ENCODE assay signal across 8 cellular contexts in genomic region chr2:73291093-73291460, GRCh38. TPM values are rescaled to one million over a fixed set of nuclear protein-coding genes. Genes with fewer than 3 reads are reported as not detected.
A peak's percentile ranks its signal among the peaks of the same experiment; 100 is the strongest.
DNase-seq lines count a peak whose midpoint lies in the region; ATAC-seq, FAIRE-seq and TF ChIP-seq lines count a peak whose summit lies in the region.

No MANE protein-coding gene starts in this region.

- ATAC-seq in pancreas = peak; percentile 75 to 93 (median 78)

- H3K36me3 ChIP-seq in pancreas = no peaks in the 10 kb centered on the region

- intact Hi-C loops in pancreas (cut with DNase I) = no loop called here

- H3K27ac ChIP-seq in pancreas = no peak overlapping the region

- H3K9me3 ChIP-seq in pancreas = no peaks in the 10 kb centered on the region

- no peak for FAIRE-seq in pancreas (lab: Jason Lieb, UNC)

- DNase-seq in Caki2 (ENCODE audit: low read depth) (peak; percentile 72), Kasumi-1 (lab: John Stamatoyannopoulos, UW) (peak; percentile 70 to 82), activated T-cell treated with anti-CD3 and anti-CD28 coated beads for 4 hours (peak; percentile 35), fibroblast of the aortic adventitia (ENCODE audit: low read depth) (peak; percentile 45), pancreas (peak in 2 of 6 donors; percentile 48 to 81), NCI-H128 (lab: John Stamatoyannopoulos, UW; ENCODE audit: unreplicated experiment) (no peak), NCI-H2171 (lab: John Stamatoyannopoulos, UW) (no peak), A172 (ENCODE audit: low spot score) (no peak)

- H3K4me1 ChIP-seq in pancreas = no peaks in the 10 kb centered on the region

- WGBS in pancreas, 2 donors = 5 to 11% methylated on average over 22 to 34 of the region's 34 CpGs

- H3K27me3 ChIP-seq in pancreas = peaks cover 0 to 37% (median 16%) of the 10 kb centered on the region in 4 donors

- in situ Hi-C loops in Caki2 (cut with HindIII; ENCODE audit: low pct_unique_long_range_greater_than_20kb, low sequenced_read_pairs) = no loop called here

- H3K4me3 ChIP-seq in fibroblast of the aortic adventitia (ENCODE audit: low read depth, low read length) (peak overlapping the region; percentile 37), pancreas (peak overlapping the region in 1 of 4 donors; percentile 29)

- TF ChIP-seq CTCF in fibroblast of the aortic adventitia (IDR thresholded peaks at IDR 0.05; ENCODE audit: insufficient read depth, low read length) (no peak), pancreas (IDR thresholded peaks at IDR 0.05) (no peak)

RNA-seq across cellular contexts. Expression of gene EGR4, which starts 2.3 kb away (rescaled TPM):
- not detected in 2 replicates for total RNA-seq in Caki2 (2014; rRNA removed; shearing (Covaris generic); ENCODE audit: low replicate concordance)
- total RNA-seq in fibroblast of the aortic adventitia (ENCODE audit: low replicate concordance) = not detected in 2 replicates
- total RNA-seq in pancreas = under 1 TPM in 3 of 6 donors, not detected in 3; 0.09 to 0.18 (median 0.09) TPM
- under 1 TPM; 0.19 to 0.94 TPM for polyA plus RNA-seq in pancreas
- not detected in 2 replicates for total RNA-seq in A172 (2014; rRNA removed; shearing (Covaris generic))

RNA-seq across cellular contexts. Expression of gene FBXO41, which starts 6.8 kb away (rescaled TPM):
- 0.44 and 1.2 TPM in 2 replicates for total RNA-seq in Caki2 (2014; rRNA removed; shearing (Covaris generic); ENCODE audit: low replicate concordance)
- 0.18 and 1.6 TPM in 2 replicates for total RNA-seq in fibroblast of the aortic adventitia (ENCODE audit: low replicate concordance)
- 1 to 10 TPM; 2.2 to 4.0 (median 3.0) TPM for total RNA-seq in pancreas
- polyA plus RNA-seq in pancreas = 1 to 10 TPM; 4.9 to 6.9 TPM
- 2.4 and 2.9 TPM in 2 replicates for total RNA-seq in A172 (2014; rRNA removed; shearing (Covaris generic))

RNA-seq across cellular contexts. Expression of gene CCT7, which starts 57.0 kb away (rescaled TPM):
- total RNA-seq in Caki2 (2014; rRNA removed; shearing (Covaris generic); ENCODE audit: low replicate concordance) = 581 and 684 TPM in 2 replicates
- total RNA-seq in fibroblast of the aortic adventitia (ENCODE audit: low replicate concordance) (195 and 196 TPM in 2 replicates), pancreas (100 to 1,000 TPM in 4 of 6 donors, 10 to 100 TPM in 2; 91.8 to 141 (median 118) TPM)
- 10 to 100 TPM; 72.7 to 92.2 TPM for polyA plus RNA-seq in pancreas
- 695 and 768 TPM in 2 replicates for total RNA-seq in A172 (2014; rRNA removed; shearing (Covaris generic))

RNA-seq across cellular contexts. Expression of gene PRADC1, which starts 58.0 kb away (rescaled TPM):
- 8.3 and 8.6 TPM in 2 replicates for total RNA-seq in Caki2 (2014; rRNA removed; shearing (Covaris generic); ENCODE audit: low replicate concordance)
- total RNA-seq in fibroblast of the aortic adventitia (ENCODE audit: low replicate concordance) (8.6 and 15.0 TPM in 2 replicates), pancreas (10 to 100 TPM; 10.5 to 16.7 (median 13.2) TPM)
- 10 to 100 TPM; 19.1 to 20.9 TPM for polyA plus RNA-seq in pancreas
- total RNA-seq in A172 (2014; rRNA removed; shearing (Covaris generic)) = 39.3 and 48.8 TPM in 2 replicates

Comparison
In these comparisons a context has a peak if more than half of its experiments do, and no peak if none do; other contexts are left out.
1. DNase-seq: peak in Caki2 (single experiment), Kasumi-1 (2 of 2), activated T-cell treated with anti-CD3 and anti-CD28 coated beads for 4 hours (single experiment) and fibroblast of the aortic adventitia (single experiment); none in NCI-H128 (single experiment), NCI-H2171 (single experiment) and A172 (single experiment).